Comparison of ENCODE assay signal across 12 cellular contexts in genomic region chr7:151704969-151705743, GRCh38.
DNase-seq lines count a peak whose midpoint lies in the region; ATAC-seq, FAIRE-seq and TF ChIP-seq lines count a peak whose summit lies in the region.
"Had no signal": no experiment of that assay in that cellular context is flagged by ENCODE, and none has a peak within 500 bp of the region (broad histone marks: within the 10 kb centered on the region; RNA-seq: fewer than 3 reads in every experiment).

No MANE protein-coding gene starts in this region.

- no peaks in the 10 kb centered on the region for H3K9me3 Mint-ChIP-seq in activated CD8-positive, alpha-beta memory T cell treated with anti-CD3 and anti-CD28 coated beads, Interleukin-2, amount 10 ng/mL, durations not matched to agents 7 days and 5 days (ENCODE audit: low read depth)
- H3K9me3 Mint-ChIP-seq: natural killer cell had no signal

- H3K9me1 ChIP-seq in keratinocyte (ENCODE audit: control insufficient read depth, extremely low read depth, insufficient read depth, low read length): no peaks in the 10 kb centered on the region

- TF ChIP-seq CTCF in mammary epithelial cell (conservative IDR thresholded peaks at IDR 0.05 in 1 of 2, IDR thresholded peaks at IDR 0.05 in 1 of 2; ENCODE audit: extremely low read depth in 1 of 2, insufficient read depth in 1 of 2, low read depth in 1 of 2, low read length in 2 of 2): no peak
- no peak for TF ChIP-seq CTCF in keratinocyte (optimal IDR thresholded peaks at IDR 0.05 in 1 of 3, IDR thresholded peaks at IDR 0.05 in 1 of 3, conservative IDR thresholded peaks at IDR 0.05 in 1 of 3; ENCODE audit: extremely low read depth in 1 of 3, insufficient read depth in 2 of 3, low read length in 3 of 3)

- H3K4me3 ChIP-seq in mammary epithelial cell (replicated peaks in 1 of 3; ENCODE audit: insufficient read depth in 1 of 3, low read depth in 2 of 3, low read length in 3 of 3) (no peak overlapping the region), keratinocyte (ENCODE audit: control insufficient read depth in 2 of 3, extremely low read depth in 1 of 3, insufficient read depth in 2 of 3, low read depth in 1 of 3, low read length in 3 of 3) (no peak overlapping the region), stomach smooth muscle (ENCODE audit: low read length in 2 of 2) (peak overlapping the region in 1 of 2 donors; percentile 35)
- H3K4me3 ChIP-seq: body of pancreas, skin epidermis had no signal

- H3K4me2 ChIP-seq in mammary epithelial cell (ENCODE audit: insufficient read depth, low read depth, low read length): peak overlapping the region; percentile 52
- H3K4me2 ChIP-seq in keratinocyte (ENCODE audit: control insufficient read depth, extremely low read depth, insufficient read depth, low read depth, low read length): peak overlapping the region; percentile 58

- WGBS in mammary epithelial cell (ENCODE audit: low coverage, missing lambda C conversion rate): 74% methylated on average over 18 of the region's 18 CpGs

- no peaks in the 10 kb centered on the region for H3K4me1 Mint-ChIP-seq in activated CD8-positive, alpha-beta memory T cell treated with anti-CD3 and anti-CD28 coated beads, Interleukin-2, amount 10 ng/mL, durations not matched to agents 7 days and 5 days

- H3K36me3 Mint-ChIP-seq in activated CD8-positive, alpha-beta memory T cell treated with anti-CD3 and anti-CD28 coated beads, Interleukin-2, amount 10 ng/mL, durations not matched to agents 7 days and 5 days: no peaks in the 10 kb centered on the region
- H3K36me3 Mint-ChIP-seq: natural killer cell had no signal

- H3K4me3 Mint-ChIP-seq in activated CD8-positive, alpha-beta memory T cell treated with anti-CD3 and anti-CD28 coated beads, Interleukin-2, amount 10 ng/mL, durations not matched to agents 7 days and 5 days: no peak overlapping the region
- H3K4me3 Mint-ChIP-seq: natural killer cell had no signal

- CTCF ChIA-PET in mammary epithelial cell (lab: Charles Lee; ENCODE audit: low non-redundant PET): no interaction called here
- CTCF ChIA-PET in activated CD8-positive, alpha-beta memory T cell treated with anti-CD3 and anti-CD28 coated beads, Interleukin-2, amount 10 ng/mL, durations not matched to agents 7 days and 5 days (lab: Charles Lee): interaction anchor here (1.1 kb wide), 1 partner anchor 46 kb away, joined by 3 read pairs; no protein-coding TSS in a partner anchor

- intact Hi-C loops in mammary epithelial cell (cut with micrococcal nuclease): loop anchor here (1.0 kb wide), 1 partner anchor 135 kb away; no protein-coding TSS in a partner anchor

- no peaks in the 10 kb centered on the region for H3K36me3 ChIP-seq in mammary epithelial cell (ENCODE audit: insufficient read depth, low read length)
- no peaks in the 10 kb centered on the region for H3K36me3 ChIP-seq in keratinocyte (ENCODE audit: control insufficient read depth in 2 of 2, extremely low read depth in 1 of 2, insufficient read depth in 2 of 2, low read length in 2 of 2)
- H3K36me3 ChIP-seq in stomach smooth muscle (ENCODE audit: control insufficient read depth in 2 of 2, insufficient read depth in 2 of 2, low read length in 2 of 2): peaks cover 0 to 12% of the 10 kb centered on the region in 2 donors
- H3K36me3 ChIP-seq: upper lobe of left lung had no signal

- no peak overlapping the region for H3K9ac ChIP-seq in mammary epithelial cell (ENCODE audit: insufficient read depth, low read length)
- H3K9ac ChIP-seq in keratinocyte (ENCODE audit: control insufficient read depth, extremely low read depth, insufficient read depth, low read length): no peak overlapping the region
- H3K9ac ChIP-seq in stomach smooth muscle (ENCODE audit: low read length in 2 of 2): no peak overlapping the region

- H3K79me2 ChIP-seq in mammary epithelial cell (ENCODE audit: insufficient read depth, low read length) (no peaks in the 10 kb centered on the region), keratinocyte (ENCODE audit: control insufficient read depth, insufficient read depth, low read length) (no peaks in the 10 kb centered on the region)

- H3K27ac Mint-ChIP-seq in activated CD8-positive, alpha-beta memory T cell treated with anti-CD3 and anti-CD28 coated beads, Interleukin-2, amount 10 ng/mL, durations not matched to agents 7 days and 5 days: no peak overlapping the region
- H3K27ac Mint-ChIP-seq: natural killer cell had no signal

- no peak for ATAC-seq in activated CD8-positive, alpha-beta memory T cell treated with anti-CD3 and anti-CD28 coated beads, Interleukin-2, amount 10 ng/mL, durations not matched to agents 7 days and 5 days
- no peak for ATAC-seq in HG03571 (IDR thresholded peaks at IDR 0.05; ENCODE audit: unreplicated experiment)

- DNase-seq in NCI-H524 (lab: John Stamatoyannopoulos, UW) (peak; percentile 31 to 32), NCI-H524 treated with DMSO at 0.1 percent for 48 hours (lab: John Stamatoyannopoulos, UW) (no peak), mammary epithelial cell (no peak), keratinocyte (ENCODE audit: low read depth, low spot score) (no peak), EL (no peak)
- no peak for DNase-seq in activated CD8-positive, alpha-beta memory T cell treated with anti-CD3 and anti-CD28 coated beads, Interleukin-2, amount 10 ng/mL, durations not matched to agents 7 days and 5 days
- DNase-seq: natural killer cell had no signal

- H3K4me1 ChIP-seq in mammary epithelial cell (ENCODE audit: insufficient read depth, low read length) (peaks cover 20% of the 10 kb centered on the region), keratinocyte (ENCODE audit: control insufficient read depth, extremely low read depth, insufficient read depth, low read length) (peaks cover 17% of the 10 kb centered on the region), stomach smooth muscle (ENCODE audit: control insufficient read depth, insufficient read depth, low read length) (peaks cover 26% of the 10 kb centered on the region)

- H3K9me3 ChIP-seq in mammary epithelial cell (replicated peaks; ENCODE audit: insufficient read depth, low read length): no peaks in the 10 kb centered on the region
- H3K9me3 ChIP-seq in keratinocyte (ENCODE audit: control insufficient read depth, low read depth, low read length): no peaks in the 10 kb centered on the region
- H3K9me3 ChIP-seq in stomach smooth muscle (ENCODE audit: control insufficient read depth in 2 of 2, low read length in 2 of 2): no peaks in the 10 kb centered on the region
- H3K9me3 ChIP-seq: body of pancreas, upper lobe of left lung had no signal

- H3K27me3 ChIP-seq in mammary epithelial cell (ENCODE audit: insufficient read depth, low read length) (no peaks in the 10 kb centered on the region), keratinocyte (ENCODE audit: control insufficient read depth, extremely low read depth, insufficient read depth, low read length) (no peaks in the 10 kb centered on the region), stomach smooth muscle (ENCODE audit: control insufficient read depth in 1 of 2, insufficient read depth in 2 of 2, low read length in 2 of 2) (no peaks in the 10 kb centered on the region)
- H3K27me3 ChIP-seq: body of pancreas, upper lobe of left lung had no signal

- in situ Hi-C loops in mammary epithelial cell (cut with MboI; ENCODE audit: low sequenced_read_pairs in 2 of 2): no loop called here

- no peak overlapping the region for H3K27ac ChIP-seq in mammary epithelial cell (ENCODE audit: insufficient read depth, low read depth, low read length)
- H3K27ac ChIP-seq in keratinocyte (ENCODE audit: control insufficient read depth, insufficient read depth, low read length): no peak overlapping the region
- H3K27ac ChIP-seq in stomach smooth muscle (ENCODE audit: low read length): peak overlapping the region; percentile 31
- H3K27ac ChIP-seq: body of pancreas had no signal

- no TSS peak for BruUV-seq in mammary epithelial cell (replicated peaks; lab: Mats Ljungman, UMichigan)

- H3K27me3 Mint-ChIP-seq in activated CD8-positive, alpha-beta memory T cell treated with anti-CD3 and anti-CD28 coated beads, Interleukin-2, amount 10 ng/mL, durations not matched to agents 7 days and 5 days: no peaks in the 10 kb centered on the region

- H4K20me1 ChIP-seq in mammary epithelial cell (ENCODE audit: insufficient read depth, low read length): no peaks in the 10 kb centered on the region
- no peaks in the 10 kb centered on the region for H4K20me1 ChIP-seq in keratinocyte (ENCODE audit: control insufficient read depth, extremely low read depth, insufficient read depth, low read length)

- dilution Hi-C loops in mammary epithelial cell (cut with HindIII; ENCODE audit: low sequenced_read_pairs): no loop called here
- dilution Hi-C loops in keratinocyte (cut with MboI; ENCODE audit: extremely low pct_ligation_motif_present, low sequenced_read_pairs): no loop called here

- no peak for FAIRE-seq in keratinocyte (lab: Jason Lieb, UNC)

- H2AFZ ChIP-seq in mammary epithelial cell (ENCODE audit: low read depth, low read length) (peak overlapping the region; percentile 87), keratinocyte (ENCODE audit: control insufficient read depth, low read length) (no peak overlapping the region)

Comparison
In these comparisons a context has a peak if more than half of its experiments do, and no peak if none do; other contexts are left out.
1. DNase-seq: peak in NCI-H524 (2 of 2); none in NCI-H524 treated with DMSO at 0.1 percent for 48 hours (single experiment), mammary epithelial cell (single experiment), keratinocyte (single experiment), activated CD8-positive, alpha-beta memory T cell treated with anti-CD3 and anti-CD28 coated beads, Interleukin-2, amount 10 ng/mL, durations not matched to agents 7 days and 5 days (single experiment) and EL (single experiment).